25 cellular contexts compared by ENCODE assay signal in the genomic region with DNA sequence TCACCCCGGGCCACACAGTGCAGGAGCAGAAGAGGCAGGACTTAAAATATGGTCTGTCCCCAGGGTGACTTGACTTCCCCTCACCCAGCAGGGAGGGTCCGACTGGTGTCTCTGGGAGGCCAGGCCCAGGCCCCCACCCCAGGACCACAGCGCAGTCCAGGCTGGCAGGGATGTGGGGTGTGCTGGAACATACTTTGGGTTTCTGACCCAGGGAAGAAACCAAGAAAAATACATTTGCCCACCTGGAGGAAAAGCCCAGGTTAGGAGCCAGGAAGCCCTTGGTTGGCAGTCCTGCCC. TPM values are rescaled to one million over a fixed set of nuclear protein-coding genes. Genes with fewer than 3 reads are reported as not detected.
"Had no signal": no experiment of that assay in that cellular context is flagged by ENCODE, and none has a peak within 500 bp of the region (broad histone marks: within the 10 kb centered on the region; RNA-seq: fewer than 3 reads in every experiment).

No MANE protein-coding gene starts in this region.

- H3K36me3 ChIP-seq: breast epithelium, SJCRH30, WERI-Rb-1 had no signal

- H3K9me3 Mint-ChIP-seq: activated CD4-positive, alpha-beta memory T cell treated with anti-CD3 and anti-CD28 coated beads for 36 hours; activated naive CD4-positive, alpha-beta T cell treated with anti-CD3 and anti-CD28 coated beads, Interleukin-2, amount 10 ng/mL, durations not matched to agents 7 days and 5 days; activated T-helper 17 cell treated with anti-CD3 and anti-CD28 coated beads, Interleukin-2, amount 50 U/mL, for 72 hours; nephron; type B pancreatic cell had no signal

- H3K4me3 Mint-ChIP-seq: activated CD4-positive, alpha-beta memory T cell treated with anti-CD3 and anti-CD28 coated beads for 36 hours; activated CD4-positive, alpha-beta T cell treated with anti-CD3 and anti-CD28 coated beads for 36 hours; activated naive CD4-positive, alpha-beta T cell treated with anti-CD3 and anti-CD28 coated beads, Interleukin-2, amount 10 ng/mL, durations not matched to agents 7 days and 5 days; activated T-helper 17 cell treated with anti-CD3 and anti-CD28 coated beads, Interleukin-2, amount 50 U/mL, for 72 hours; type B pancreatic cell had no signal

- H3K27ac ChIP-seq: esophagus squamous epithelium, hepatocyte, parathyroid adenoma, SJCRH30, stomach, WERI-Rb-1 had no signal

- DNase-seq: activated CD4-positive, alpha-beta memory T cell treated with anti-CD3 and anti-CD28 coated beads for 36 hours; activated CD4-positive, alpha-beta T cell treated with anti-CD3 and anti-CD28 coated beads for 36 hours; activated T-cell treated with anti-CD3 and anti-CD28 coated beads, Interleukin-2, amount 50 U/mL, for 1 hour; cerebellar nuclear complex; effector CD4-positive, alpha-beta T cell; esophagus squamous epithelium; mammary epithelial cell; midbrain; retina; SJCRH30; stimulated activated CD4-positive, alpha-beta T cell treated with anti-CD3 and anti-CD28 coated beads, Interleukin-2, amount 100 ng/mL, for 48 hours; stomach; T-helper 2 cell had no signal

- H3K27me3 Mint-ChIP-seq: activated CD4-positive, alpha-beta memory T cell treated with anti-CD3 and anti-CD28 coated beads for 36 hours; activated CD4-positive, alpha-beta T cell treated with anti-CD3 and anti-CD28 coated beads for 36 hours had no signal

- H3K36me3 Mint-ChIP-seq: activated CD4-positive, alpha-beta memory T cell treated with anti-CD3 and anti-CD28 coated beads for 36 hours; activated naive CD4-positive, alpha-beta T cell treated with anti-CD3 and anti-CD28 coated beads, Interleukin-2, amount 10 ng/mL, durations not matched to agents 7 days and 5 days; type B pancreatic cell had no signal

- H3K27me3 ChIP-seq: breast epithelium, esophagus squamous epithelium, hepatocyte, SJCRH30, stomach had no signal

- H2AFZ ChIP-seq: hepatocyte, parathyroid adenoma had no signal

- H3K27ac Mint-ChIP-seq: activated CD4-positive, alpha-beta memory T cell treated with anti-CD3 and anti-CD28 coated beads for 36 hours; activated CD4-positive, alpha-beta T cell treated with anti-CD3 and anti-CD28 coated beads for 36 hours; activated naive CD4-positive, alpha-beta T cell treated with anti-CD3 and anti-CD28 coated beads, Interleukin-2, amount 10 ng/mL, durations not matched to agents 7 days and 5 days; activated T-helper 17 cell treated with anti-CD3 and anti-CD28 coated beads, Interleukin-2, amount 50 U/mL, for 72 hours; type B pancreatic cell had no signal

- H3K4me2 ChIP-seq: hepatocyte had no signal

- H3K4me1 ChIP-seq: SJCRH30 had no signal

- H3K9me3 ChIP-seq: breast epithelium, esophagus squamous epithelium, SJCRH30, stomach had no signal

- H3K79me2 ChIP-seq: parathyroid adenoma had no signal

- H3K4me3 ChIP-seq: breast epithelium, esophagus squamous epithelium, hepatocyte, SJCRH30, stomach had no signal

RNA-seq across cellular contexts. Expression of gene SSTR3, which starts 29.4 kb away (rescaled TPM):
- total RNA-seq: astrocyte, breast epithelium, endothelial cell of umbilical vein, esophagus squamous epithelium, glomerular endothelial cell, mammary epithelial cell, SJCRH30, skeletal muscle tissue had no signal
- polyA plus RNA-seq: endothelial cell of umbilical vein, mammary epithelial cell had no signal

RNA-seq across cellular contexts. Expression of gene IL2RB, which starts 33.2 kb away (rescaled TPM):
- total RNA-seq: endothelial cell of umbilical vein had no signal
